Comparison of ENCODE assay signal across 8 cellular contexts in the genomic region with DNA sequence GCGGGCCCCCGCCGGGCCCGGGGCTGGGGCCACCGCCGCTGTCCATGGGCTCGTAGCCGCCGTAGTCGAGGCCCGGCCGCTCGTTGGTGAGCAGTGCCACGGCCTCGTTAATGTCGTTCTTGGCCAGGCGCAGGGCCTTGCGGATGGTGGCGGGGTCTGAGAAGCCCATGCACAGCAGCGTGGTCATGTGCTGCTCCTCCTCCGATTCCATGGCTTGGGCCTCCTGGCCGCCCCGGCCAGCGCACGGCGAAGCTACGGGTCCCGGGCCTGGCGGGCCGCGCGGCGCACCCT. TPM values are rescaled to one million over a fixed set of nuclear protein-coding genes. Genes with fewer than 3 reads are reported as not detected.
DNase-seq lines count a peak whose midpoint lies in the region; ATAC-seq and TF ChIP-seq lines count a peak whose summit lies in the region.

No MANE protein-coding gene starts in this region.

- H3K4me1 ChIP-seq in body of pancreas, result peaks cover 39% of the 10 kb centered on the region
- peaks cover 37 to 53% (median 38%) of the 10 kb centered on the region in 3 donors for H3K4me1 ChIP-seq in skeletal muscle tissue (ENCODE audit: control insufficient read depth in 3 of 3, insufficient read depth in 3 of 3, low read length in 3 of 3)

- H3K9me3 ChIP-seq in body of pancreas (no peaks in the 10 kb centered on the region), skeletal muscle tissue (ENCODE audit: control insufficient read depth in 3 of 3, low read length in 3 of 3) (no peaks in the 10 kb centered on the region)

- CTCF ChIA-PET in activated CD4-positive, alpha-beta T cell treated with anti-CD3 and anti-CD28 coated beads for 36 hours (lab: Charles Lee), result interaction anchor here (1.4 to 1.6 kb wide), 2 partner anchors 10 to 15 kb away, joined by 3 to 8 read pairs; no protein-coding TSS in a partner anchor

- POLR2A ChIA-PET in activated CD4-positive, alpha-beta T cell treated with anti-CD3 and anti-CD28 coated beads for 36 hours (lab: Charles Lee), result interaction anchor here (1.2 kb wide), 1 partner anchor 18 kb away, joined by 3 read pairs; no protein-coding TSS in a partner anchor

- intact Hi-C loops in activated CD4-positive, alpha-beta T cell treated with anti-CD3 and anti-CD28 coated beads for 36 hours (cut with DNase I, micrococcal nuclease), result loop anchor here (1.0 to 10.0 kb wide), 8 partner anchors 48 to 500 kb away; partner anchors contain the start of genes PARS2 (in 2 of the 2), DHCR24 (in 1 of the 2), TTC22 (in 1 of the 2) and TTC4 (in 1 of the 2)
- intact Hi-C loops in body of pancreas (cut with DNase I), result no loop called here

- 0% methylated on average over 33 of the region's 33 CpGs; no CpG with 5 or more reads in 1 of the 2 donors for WGBS in body of pancreas, 2 donors

- no peaks in the 10 kb centered on the region for H3K9me3 Mint-ChIP-seq in activated CD4-positive, alpha-beta T cell treated with anti-CD3 and anti-CD28 coated beads for 36 hours (ENCODE audit: low read depth)
- H3K9me3 Mint-ChIP-seq in HFFc6, result no peaks in the 10 kb centered on the region

- H3K36me3 ChIP-seq in body of pancreas (replicated peaks in 1 of 2; ENCODE audit: insufficient read depth in 1 of 2, low read depth in 2 of 2) (no peaks in the 10 kb centered on the region), skeletal muscle tissue (ENCODE audit: control insufficient read depth in 3 of 3, insufficient read depth in 3 of 3, low read length in 3 of 3) (no peaks in the 10 kb centered on the region)

- peak overlapping the region; percentile 51 to 63 for H3K4me3 ChIP-seq in body of pancreas
- peak overlapping the region; percentile 85 to 90 (median 87) for H3K4me3 ChIP-seq in skeletal muscle tissue (ENCODE audit: low read length in 3 of 3)

- peaks cover 9% of the 10 kb centered on the region for H3K36me3 Mint-ChIP-seq in activated CD4-positive, alpha-beta T cell treated with anti-CD3 and anti-CD28 coated beads for 36 hours (ENCODE audit: low read depth)
- no peaks in the 10 kb centered on the region for H3K36me3 Mint-ChIP-seq in HFFc6 (ENCODE audit: low read depth)

- H3K9ac ChIP-seq in skeletal muscle tissue (ENCODE audit: low read depth in 1 of 3, low read length in 3 of 3), result peak overlapping the region; percentile 93 to 98 (median 96)

- no peak for TF ChIP-seq POLR2A in body of pancreas (IDR thresholded peaks at IDR 0.05)

- no peaks in the 10 kb centered on the region for H3K27me3 Mint-ChIP-seq in activated CD4-positive, alpha-beta T cell treated with anti-CD3 and anti-CD28 coated beads for 36 hours
- H3K27me3 Mint-ChIP-seq in HFFc6 (ENCODE audit: insufficient read depth), result peaks cover 1% of the 10 kb centered on the region; the same call in 1 of the 2 replicates

- no peak for DNase-seq in activated CD4-positive, alpha-beta T cell treated with anti-CD3 and anti-CD28 coated beads for 36 hours
- DNase-seq in activated CD4-positive, alpha-beta T cell treated with anti-CD3 and anti-CD28 coated beads for 48 hours, result no peak
- DNase-seq in HFFc6 (no peak), NCI-H146 treated with DMSO at 0.1 percent for 48 hours (lab: John Stamatoyannopoulos, UW; ENCODE audit: unreplicated experiment) (peak; percentile 9), body of pancreas (peak; percentile 19 to 55 (median 37)), iPS-NIHi7 (ENCODE audit: extremely low spot score) (peak; percentile 51), inferior parietal cortex (ENCODE audit: extremely low spot score) (no peak)

- H3K4me3 Mint-ChIP-seq in activated CD4-positive, alpha-beta T cell treated with anti-CD3 and anti-CD28 coated beads for 36 hours, result peak overlapping the region; percentile 97
- peak overlapping the region; percentile 91 for H3K4me3 Mint-ChIP-seq in HFFc6

- peak overlapping the region; percentile 47 for H3K27ac Mint-ChIP-seq in activated CD4-positive, alpha-beta T cell treated with anti-CD3 and anti-CD28 coated beads for 36 hours
- H3K27ac Mint-ChIP-seq in HFFc6, result no peak overlapping the region

- ATAC-seq in activated CD4-positive, alpha-beta T cell treated with anti-CD3 and anti-CD28 coated beads for 36 hours, result no peak
- ATAC-seq in body of pancreas, result peak; percentile 47

- peaks cover 60% of the 10 kb centered on the region for H3K4me1 Mint-ChIP-seq in activated CD4-positive, alpha-beta T cell treated with anti-CD3 and anti-CD28 coated beads for 36 hours
- H3K4me1 Mint-ChIP-seq in HFFc6 (ENCODE audit: low read depth), result peaks cover 64% of the 10 kb centered on the region

- H3K27ac ChIP-seq in body of pancreas (peak overlapping the region; percentile 90 to 94 (median 92)), skeletal muscle tissue (ENCODE audit: low read depth, low read length) (peak overlapping the region; percentile 94)

- TF ChIP-seq CTCF in HFFc6 (IDR thresholded peaks at IDR 0.05) (no peak), body of pancreas (IDR thresholded peaks at IDR 0.05) (no peak)

- H3K27me3 ChIP-seq in body of pancreas, result no peaks in the 10 kb centered on the region
- no peaks in the 10 kb centered on the region for H3K27me3 ChIP-seq in skeletal muscle tissue (ENCODE audit: control insufficient read depth in 3 of 3, insufficient read depth in 3 of 3, low read length in 3 of 3)

RNA-seq across cellular contexts. Expression of gene USP24, which starts 0.3 kb away (rescaled TPM):
- 10 to 100 TPM; 37.0 to 39.7 TPM for total RNA-seq in activated CD4-positive, alpha-beta T cell treated with anti-CD3 and anti-CD28 coated beads for 36 hours
- 10 to 100 TPM; 22.5 to 27.8 (median 25.0) TPM for total RNA-seq in HFFc6 (2021; fragmentation: NEBNext Ultra II Directional; extraction: Animal tissue kit (Norgen Biotek cat#: 25700))
- 10 to 100 TPM; 28.3 to 68.6 TPM for total RNA-seq in body of pancreas
- 45.9 TPM for total RNA-seq in skeletal muscle tissue

Comparison
In these comparisons a context has a peak if more than half of its experiments do, and no peak if none do; other contexts are left out.
1. DNase-seq: peak in NCI-H146 treated with DMSO at 0.1 percent for 48 hours (single experiment), body of pancreas (4 of 4) and iPS-NIHi7 (single experiment); none in activated CD4-positive, alpha-beta T cell treated with anti-CD3 and anti-CD28 coated beads for 36 hours (single experiment), activated CD4-positive, alpha-beta T cell treated with anti-CD3 and anti-CD28 coated beads for 48 hours (single experiment), HFFc6 (single experiment) and inferior parietal cortex (single experiment).